In genomic region chr7:51290702-51291290, GRCh38 we compare ENCODE assay signal across 18 cellular contexts. TPM values are rescaled to one million over a fixed set of nuclear protein-coding genes. Genes with fewer than 3 reads are reported as not detected.
DNase-seq lines count a peak whose midpoint lies in the region; ATAC-seq and TF ChIP-seq lines count a peak whose summit lies in the region.
"Had no signal": no experiment of that assay in that cellular context is flagged by ENCODE, and none has a peak within 500 bp of the region (broad histone marks: within the 10 kb centered on the region; RNA-seq: fewer than 3 reads in every experiment).

No MANE protein-coding gene starts in this region.

- H2BK20ac ChIP-seq in H9 (ENCODE audit: low read depth, low read length, poor library complexity, severe bottlenecking) = no peak overlapping the region

- peak; percentile 20 for ATAC-seq in left lobe of liver
- ATAC-seq in stimulated activated effector memory CD8-positive, alpha-beta T cell treated with anti-CD3 and anti-CD28 coated beads, Interleukin-12 subunit alpha, Interleukin-12 subunit beta, amount 100 ng/mL, for 72 hours = peak; percentile 11
- ATAC-seq in GM18868 (IDR thresholded peaks at IDR 0.05; ENCODE audit: unreplicated experiment) = no peak
- ATAC-seq in HG03521 (IDR thresholded peaks at IDR 0.05; ENCODE audit: unreplicated experiment) = no peak
- ATAC-seq: gastroesophageal sphincter had no signal

- no CpG with 5 or more reads among the region's 9 CpGs for WGBS in H9 (ENCODE audit: extremely low coverage, insufficient read length, low lambda C conversion rate)

- no peak overlapping the region for H3K4me2 ChIP-seq in H9 (ENCODE audit: insufficient read depth, insufficient read length, low read length)

- TF ChIP-seq CTCF in H9 (conservative IDR thresholded peaks at IDR 0.05) = no peak

- no peak overlapping the region for H3K18ac ChIP-seq in H9 (ENCODE audit: insufficient read length, low read depth, low read length)

- no peaks in the 10 kb centered on the region; the same call in 1 of the 2 replicates for H3K27me3 ChIP-seq in H9 (ENCODE audit: insufficient read depth, low read length)
- H3K27me3 ChIP-seq: gastroesophageal sphincter, right atrium auricular region, testis had no signal

- no peak overlapping the region for H3K4ac ChIP-seq in H9 (ENCODE audit: low read depth, low read length)

- H2BK12ac ChIP-seq in H9 (ENCODE audit: insufficient read length, low read depth, low read length) = no peak overlapping the region

- no peaks in the 10 kb centered on the region for H3K27me3 Mint-ChIP-seq in H9 (ENCODE audit: low read depth)

- no peaks in the 10 kb centered on the region for H4K20me1 ChIP-seq in H9 (ENCODE audit: control insufficient read depth, insufficient read depth, insufficient read length)

- no peak overlapping the region for H3K27ac ChIP-seq in H9 (ENCODE audit: insufficient read length, low read depth, low read length)
- peak overlapping the region; percentile 74 for H3K27ac ChIP-seq in caudate nucleus (ENCODE audit: low read depth, low read length)
- H3K27ac ChIP-seq: gastroesophageal sphincter, GM23248, testis had no signal

- H3K79me2 ChIP-seq in H9 (ENCODE audit: insufficient read depth, low read length) = peaks cover 4% of the 10 kb centered on the region; the same call in 1 of the 2 replicates

- H3K9me3 ChIP-seq in H9 (ENCODE audit: control insufficient read depth, low read depth, low read length) = no peaks in the 10 kb centered on the region
- H3K9me3 ChIP-seq: gastroesophageal sphincter, right atrium auricular region, testis had no signal

- no peak overlapping the region for H2BK15ac ChIP-seq in H9 (ENCODE audit: low read depth, low read length)

- no peak overlapping the region for H3K4me3 Mint-ChIP-seq in H9
- H3K4me3 Mint-ChIP-seq in stimulated activated effector memory CD8-positive, alpha-beta T cell treated with anti-CD3 and anti-CD28 coated beads, Interleukin-12 subunit alpha, Interleukin-12 subunit beta, amount 100 ng/mL, for 72 hours = no peak overlapping the region

- no peak overlapping the region for H3K56ac ChIP-seq in H9 (ENCODE audit: insufficient read length, low read depth, low read length)

- no peak overlapping the region for H2BK120ac ChIP-seq in H9 (ENCODE audit: low read depth, low read length, poor library complexity, severe bottlenecking)

- no peak overlapping the region for H2BK5ac ChIP-seq in H9 (ENCODE audit: insufficient read length, low read length)

- H3K79me1 ChIP-seq in H9 (ENCODE audit: insufficient read depth, low read depth, low read length, poor library complexity, severe bottlenecking) = peaks cover 2% of the 10 kb centered on the region

- H3K4me1 ChIP-seq in H9 (ENCODE audit: insufficient read depth, low read length) = peaks cover 12% of the 10 kb centered on the region; the same call in 1 of the 2 replicates
- H3K4me1 ChIP-seq: testis had no signal

- peak overlapping the region; percentile 30 to 84 (median 80); a peak in 6 of 7 replicates for H3K27ac Mint-ChIP-seq in H9
- H3K27ac Mint-ChIP-seq in stimulated activated effector memory CD8-positive, alpha-beta T cell treated with anti-CD3 and anti-CD28 coated beads, Interleukin-12 subunit alpha, Interleukin-12 subunit beta, amount 100 ng/mL, for 72 hours = no peak overlapping the region
- H3K27ac Mint-ChIP-seq: CD14-positive monocyte had no signal

- H3K9me3 Mint-ChIP-seq in H9 = no peaks in the 10 kb centered on the region
- no peaks in the 10 kb centered on the region for H3K9me3 Mint-ChIP-seq in stimulated activated effector memory CD8-positive, alpha-beta T cell treated with anti-CD3 and anti-CD28 coated beads, Interleukin-12 subunit alpha, Interleukin-12 subunit beta, amount 100 ng/mL, for 72 hours

- no peak overlapping the region for H3K14ac ChIP-seq in H9 (ENCODE audit: insufficient read depth, low read length)

- H3K9ac ChIP-seq in H9 (ENCODE audit: extremely low read depth, insufficient read length, low read length) = no peak overlapping the region
- H3K9ac ChIP-seq: GM23248 had no signal

- no peak overlapping the region for H2AFZ ChIP-seq in H9 (ENCODE audit: low read length)
- H2AFZ ChIP-seq: GM23248 had no signal

- no peak overlapping the region for H3T11ph ChIP-seq in H9 (ENCODE audit: low read length)

- no peak overlapping the region for H4K91ac ChIP-seq in H9 (ENCODE audit: insufficient read length, low read depth, low read length)

- H3K23ac ChIP-seq in H9 (ENCODE audit: insufficient read length, low read depth, low read length) = no peak overlapping the region

- H4K8ac ChIP-seq in H9 (replicated peaks; ENCODE audit: insufficient read length, low read depth, low read length) = no peak overlapping the region

- H3K4me1 Mint-ChIP-seq in H9 = peaks cover 44 to 57% of the 10 kb centered on the region in 2 experiments
- H3K4me1 Mint-ChIP-seq in stimulated activated effector memory CD8-positive, alpha-beta T cell treated with anti-CD3 and anti-CD28 coated beads, Interleukin-12 subunit alpha, Interleukin-12 subunit beta, amount 100 ng/mL, for 72 hours = no peaks in the 10 kb centered on the region
- H3K4me1 Mint-ChIP-seq: CD14-positive monocyte had no signal

- H4K5ac ChIP-seq in H9 (ENCODE audit: insufficient read length, low read depth, low read length) = no peak overlapping the region

- no peaks in the 10 kb centered on the region for H3K36me3 Mint-ChIP-seq in H9 (ENCODE audit: insufficient read depth in 1 of 3, low read depth in 3 of 3)
- H3K36me3 Mint-ChIP-seq in stimulated activated effector memory CD8-positive, alpha-beta T cell treated with anti-CD3 and anti-CD28 coated beads, Interleukin-12 subunit alpha, Interleukin-12 subunit beta, amount 100 ng/mL, for 72 hours = no peaks in the 10 kb centered on the region
- H3K36me3 Mint-ChIP-seq: CD14-positive monocyte had no signal

- no peak overlapping the region for H2AK5ac ChIP-seq in H9 (ENCODE audit: insufficient read length, low read length)

- H3K23me2 ChIP-seq in H9 (ENCODE audit: insufficient read length, low read depth, low read length, poor library complexity, severe bottlenecking) = no peaks in the 10 kb centered on the region

- DNase-seq in H9 = no peak
- peak in 1 of 61 donors; percentile 24 for DNase-seq in caudate nucleus (lab: John Stamatoyannopoulos, UW)
- no peak for DNase-seq in left lobe of liver (ENCODE audit: low spot score)
- DNase-seq in stimulated activated effector memory CD8-positive, alpha-beta T cell treated with anti-CD3 and anti-CD28 coated beads, Interleukin-12 subunit alpha, Interleukin-12 subunit beta, amount 100 ng/mL, for 72 hours (ENCODE audit: low spot score in 2 of 2) = peak in 1 of 2 donors; percentile 20
- no peak for DNase-seq in hippocampal formation (lab: John Stamatoyannopoulos, UW)
- DNase-seq in activated gamma-delta T cell (lab: John Stamatoyannopoulos, UW) = no peak
- DNase-seq: central memory CD4-positive, alpha-beta T cell; GM23248; KG1; NCI-H1694; NK-92 treated with Interleukin-12 subunit alpha and Interleukin-12 subunit beta, amount 100 ng/mL, for 24 hours; T-helper 2 cell; testis had no signal

RNA-seq across cellular contexts. Expression of gene COBL, which starts 25.8 kb away (rescaled TPM):
- total RNA-seq in H9 (2021) (52.3 and 52.7 TPM in 2 replicates), left lobe of liver (38.3 TPM)
- total RNA-seq: GM23248 had no signal

Comparison
In these comparisons a context has a peak if more than half of its experiments do, and no peak if none do; other contexts are left out.
1. ATAC-seq: peak in left lobe of liver (single experiment) and stimulated activated effector memory CD8-positive, alpha-beta T cell treated with anti-CD3 and anti-CD28 coated beads, Interleukin-12 subunit alpha, Interleukin-12 subunit beta, amount 100 ng/mL, for 72 hours (single experiment); none in GM18868 (single experiment) and HG03521 (single experiment).